22 cellular contexts compared by ENCODE assay signal in genomic region chr4:183321516-183321915, GRCh38. TPM values are rescaled to one million over a fixed set of nuclear protein-coding genes. Genes with fewer than 3 reads are reported as not detected.
DNase-seq lines count a peak whose midpoint lies in the region; ATAC-seq, FAIRE-seq and TF ChIP-seq lines count a peak whose summit lies in the region.
"Had no signal": no experiment of that assay in that cellular context is flagged by ENCODE, and none has a peak within 500 bp of the region (broad histone marks: within the 10 kb centered on the region; RNA-seq: fewer than 3 reads in every experiment).

No MANE protein-coding gene starts in this region.

- intact Hi-C loops in activated CD8-positive, alpha-beta T cell treated with anti-CD3 and anti-CD28 coated beads for 36 hours (cut with micrococcal nuclease), result no loop called here
- intact Hi-C loops in activated T-helper 1 cell treated with anti-CD3 and anti-CD28 coated beads, Interleukin-12 subunit alpha, Interleukin-12 subunit beta, Interleukin-2, Interleukin-4 antibody, amounts not matched to agents 30 ng/mL and 10 ng/mL and 1 ng/mL, durations not matched to agents 14 hours and 24 hours and 36 hours (cut with micrococcal nuclease), result no loop called here
- intact Hi-C loops in body of pancreas (cut with DNase I), result no loop called here

- peak; percentile 31 for FAIRE-seq in GM19239 (lab: Jason Lieb, UNC)
- FAIRE-seq: H54 had no signal

- no peaks in the 10 kb centered on the region for H3K36me3 ChIP-seq in body of pancreas (replicated peaks in 1 of 2; ENCODE audit: insufficient read depth in 1 of 2, low read depth in 2 of 2)

- TF ChIP-seq CTCF in activated CD8-positive, alpha-beta T cell treated with anti-CD3 and anti-CD28 coated beads for 36 hours (IDR thresholded peaks at IDR 0.05), result no peak
- no peak for TF ChIP-seq CTCF in neural crest cell (conservative IDR thresholded peaks at IDR 0.05)
- no peak for TF ChIP-seq CTCF in body of pancreas (IDR thresholded peaks at IDR 0.05)

- H3K27ac ChIP-seq in body of pancreas, result no peak overlapping the region

- CTCF ChIA-PET in activated CD8-positive, alpha-beta T cell treated with anti-CD3 and anti-CD28 coated beads, Interleukin-2, amount 10 ng/mL, durations not matched to agents 7 days and 5 days (lab: Charles Lee), result interaction anchor here (0.7 kb wide), 1 partner anchor 106 kb away, joined by 4 read pairs; no protein-coding TSS in a partner anchor
- CTCF ChIA-PET in activated CD8-positive, alpha-beta T cell treated with anti-CD3 and anti-CD28 coated beads for 36 hours (lab: Charles Lee), result no interaction called here

- H3K4me3 ChIP-seq in body of pancreas, result no peak overlapping the region

- TF ChIP-seq POLR2A in body of pancreas (IDR thresholded peaks at IDR 0.05), result no peak

- peaks cover 23% of the 10 kb centered on the region for H3K4me1 Mint-ChIP-seq in activated CD8-positive, alpha-beta T cell treated with anti-CD3 and anti-CD28 coated beads, Interleukin-2, amount 10 ng/mL, durations not matched to agents 7 days and 5 days (ENCODE audit: low read depth)
- H3K4me1 Mint-ChIP-seq in activated CD8-positive, alpha-beta T cell treated with anti-CD3 and anti-CD28 coated beads for 36 hours (ENCODE audit: low read depth), result peaks cover 9% of the 10 kb centered on the region
- H3K4me1 Mint-ChIP-seq in activated T-helper 1 cell treated with anti-CD3 and anti-CD28 coated beads, Interleukin-12 subunit alpha, Interleukin-12 subunit beta, Interleukin-2, Interleukin-4 antibody, amounts not matched to agents 30 ng/mL and 10 ng/mL and 1 ng/mL, durations not matched to agents 14 hours and 24 hours and 36 hours (ENCODE audit: low read depth), result peaks cover 13% of the 10 kb centered on the region
- peaks cover 30% of the 10 kb centered on the region for H3K4me1 Mint-ChIP-seq in neural crest cell

- peak; percentile 15 for ATAC-seq in activated CD8-positive, alpha-beta T cell treated with anti-CD3 and anti-CD28 coated beads, Interleukin-2, amount 10 ng/mL, durations not matched to agents 7 days and 5 days
- ATAC-seq in activated CD8-positive, alpha-beta T cell treated with anti-CD3 and anti-CD28 coated beads for 36 hours, result no peak
- ATAC-seq in body of pancreas, result no peak

- no peaks in the 10 kb centered on the region for H3K27me3 ChIP-seq in body of pancreas

- H3K27ac Mint-ChIP-seq in activated CD8-positive, alpha-beta T cell treated with anti-CD3 and anti-CD28 coated beads, Interleukin-2, amount 10 ng/mL, durations not matched to agents 7 days and 5 days, result peak overlapping the region; percentile 57
- no peak overlapping the region for H3K27ac Mint-ChIP-seq in activated CD8-positive, alpha-beta T cell treated with anti-CD3 and anti-CD28 coated beads for 36 hours
- peak overlapping the region; percentile 55 for H3K27ac Mint-ChIP-seq in activated T-helper 1 cell treated with anti-CD3 and anti-CD28 coated beads, Interleukin-12 subunit alpha, Interleukin-12 subunit beta, Interleukin-2, Interleukin-4 antibody, amounts not matched to agents 30 ng/mL and 10 ng/mL and 1 ng/mL, durations not matched to agents 14 hours and 24 hours and 36 hours
- peak overlapping the region; percentile 31 for H3K27ac Mint-ChIP-seq in neural crest cell (ENCODE audit: unreplicated experiment)
- H3K27ac Mint-ChIP-seq: HFFc6 had no signal

- no peaks in the 10 kb centered on the region for H3K9me3 ChIP-seq in body of pancreas

- no peak for DNase-seq in activated CD8-positive, alpha-beta T cell treated with anti-CD3 and anti-CD28 coated beads, Interleukin-2, amount 10 ng/mL, durations not matched to agents 7 days and 5 days
- DNase-seq in activated CD8-positive, alpha-beta T cell treated with anti-CD3 and anti-CD28 coated beads for 36 hours, result no peak
- no peak for DNase-seq in GM19239 (ENCODE audit: insufficient read length, low spot score)
- no peak for DNase-seq in activated T-helper 1 cell treated with anti-CD3 and anti-CD28 coated beads, Interleukin-12 subunit alpha, Interleukin-12 subunit beta, Interleukin-2, Interleukin-4 antibody, amounts not matched to agents 30 ng/mL and 10 ng/mL and 1 ng/mL, durations not matched to agents 14 hours and 24 hours and 36 hours (ENCODE audit: low spot score)
- DNase-seq in neural crest cell (ENCODE audit: low read depth, low spot score), result no peak
- DNase-seq in anterior cingulate cortex (lab: John Stamatoyannopoulos, UW), result no peak
- no peak for DNase-seq in RPMI8226
- no peak for DNase-seq in body of pancreas
- DNase-seq: C1 segment of cervical spinal cord, Caco-2, DMS153, EL, HFFc6, NCI-H1048, NCI-H146, NCI-H2081, NCI-H510A, NCI-H82, Right ventricle myocardium superior had no signal

- POLR2A ChIA-PET in activated CD8-positive, alpha-beta T cell treated with anti-CD3 and anti-CD28 coated beads, Interleukin-2, amount 10 ng/mL, durations not matched to agents 7 days and 5 days (lab: Charles Lee), result no interaction called here
- POLR2A ChIA-PET in activated CD8-positive, alpha-beta T cell treated with anti-CD3 and anti-CD28 coated beads for 36 hours (lab: Charles Lee), result no interaction called here

- H3K9me3 Mint-ChIP-seq in activated CD8-positive, alpha-beta T cell treated with anti-CD3 and anti-CD28 coated beads, Interleukin-2, amount 10 ng/mL, durations not matched to agents 7 days and 5 days (ENCODE audit: insufficient read depth), result no peaks in the 10 kb centered on the region
- no peaks in the 10 kb centered on the region for H3K9me3 Mint-ChIP-seq in activated CD8-positive, alpha-beta T cell treated with anti-CD3 and anti-CD28 coated beads for 36 hours
- H3K9me3 Mint-ChIP-seq in activated T-helper 1 cell treated with anti-CD3 and anti-CD28 coated beads, Interleukin-12 subunit alpha, Interleukin-12 subunit beta, Interleukin-2, Interleukin-4 antibody, amounts not matched to agents 30 ng/mL and 10 ng/mL and 1 ng/mL, durations not matched to agents 14 hours and 24 hours and 36 hours, result no peaks in the 10 kb centered on the region
- peaks cover 5% of the 10 kb centered on the region for H3K9me3 Mint-ChIP-seq in neural crest cell

- peaks cover 5% of the 10 kb centered on the region for H3K4me1 ChIP-seq in body of pancreas
- H3K4me1 ChIP-seq: Caco-2 had no signal

- peak overlapping the region; percentile 27 for H3K4me3 Mint-ChIP-seq in activated CD8-positive, alpha-beta T cell treated with anti-CD3 and anti-CD28 coated beads, Interleukin-2, amount 10 ng/mL, durations not matched to agents 7 days and 5 days
- H3K4me3 Mint-ChIP-seq in activated CD8-positive, alpha-beta T cell treated with anti-CD3 and anti-CD28 coated beads for 36 hours, result no peak overlapping the region
- H3K4me3 Mint-ChIP-seq in activated T-helper 1 cell treated with anti-CD3 and anti-CD28 coated beads, Interleukin-12 subunit alpha, Interleukin-12 subunit beta, Interleukin-2, Interleukin-4 antibody, amounts not matched to agents 30 ng/mL and 10 ng/mL and 1 ng/mL, durations not matched to agents 14 hours and 24 hours and 36 hours, result no peak overlapping the region
- no peak overlapping the region for H3K4me3 Mint-ChIP-seq in neural crest cell
- H3K4me3 Mint-ChIP-seq: HFFc6 had no signal

- 92 to 96% methylated on average over 3 to 5 of the region's 5 CpGs for WGBS in body of pancreas, 2 donors

- H3K27me3 Mint-ChIP-seq in activated CD8-positive, alpha-beta T cell treated with anti-CD3 and anti-CD28 coated beads, Interleukin-2, amount 10 ng/mL, durations not matched to agents 7 days and 5 days (ENCODE audit: low read depth), result peaks cover 15% of the 10 kb centered on the region
- no peaks in the 10 kb centered on the region for H3K27me3 Mint-ChIP-seq in activated CD8-positive, alpha-beta T cell treated with anti-CD3 and anti-CD28 coated beads for 36 hours
- no peaks in the 10 kb centered on the region for H3K27me3 Mint-ChIP-seq in activated T-helper 1 cell treated with anti-CD3 and anti-CD28 coated beads, Interleukin-12 subunit alpha, Interleukin-12 subunit beta, Interleukin-2, Interleukin-4 antibody, amounts not matched to agents 30 ng/mL and 10 ng/mL and 1 ng/mL, durations not matched to agents 14 hours and 24 hours and 36 hours (ENCODE audit: insufficient read depth)
- H3K27me3 Mint-ChIP-seq in neural crest cell (ENCODE audit: low read depth), result no peaks in the 10 kb centered on the region

- no peaks in the 10 kb centered on the region for H3K36me3 Mint-ChIP-seq in activated CD8-positive, alpha-beta T cell treated with anti-CD3 and anti-CD28 coated beads, Interleukin-2, amount 10 ng/mL, durations not matched to agents 7 days and 5 days (ENCODE audit: low read depth)
- no peaks in the 10 kb centered on the region for H3K36me3 Mint-ChIP-seq in activated CD8-positive, alpha-beta T cell treated with anti-CD3 and anti-CD28 coated beads for 36 hours (ENCODE audit: low read depth)
- no peaks in the 10 kb centered on the region for H3K36me3 Mint-ChIP-seq in activated T-helper 1 cell treated with anti-CD3 and anti-CD28 coated beads, Interleukin-12 subunit alpha, Interleukin-12 subunit beta, Interleukin-2, Interleukin-4 antibody, amounts not matched to agents 30 ng/mL and 10 ng/mL and 1 ng/mL, durations not matched to agents 14 hours and 24 hours and 36 hours (ENCODE audit: low read depth)
- peaks cover 8% of the 10 kb centered on the region for H3K36me3 Mint-ChIP-seq in neural crest cell (ENCODE audit: low read depth)

RNA-seq across cellular contexts. Expression of gene CLDN24, which starts 0.7 kb away (rescaled TPM):
- not detected for total RNA-seq in activated CD8-positive, alpha-beta T cell treated with anti-CD3 and anti-CD28 coated beads, Interleukin-2, amount 10 ng/mL, durations not matched to agents 7 days and 5 days
- total RNA-seq in activated CD8-positive, alpha-beta T cell treated with anti-CD3 and anti-CD28 coated beads for 36 hours, result not detected
- total RNA-seq in activated T-helper 1 cell treated with anti-CD3 and anti-CD28 coated beads, Interleukin-12 subunit alpha, Interleukin-12 subunit beta, Interleukin-2, Interleukin-4 antibody, amounts not matched to agents 30 ng/mL and 10 ng/mL and 1 ng/mL, durations not matched to agents 14 hours and 24 hours and 36 hours, result not detected in 2 replicates
- not detected in 2 replicates for total RNA-seq in neural crest cell
- total RNA-seq in body of pancreas, result not detected
- total RNA-seq: A172, Caco-2, HFFc6, MCF 10A, Right ventricle myocardium superior had no signal

RNA-seq across cellular contexts. Expression of gene CLDN22, which starts 1.4 kb away (rescaled TPM):
- total RNA-seq in activated CD8-positive, alpha-beta T cell treated with anti-CD3 and anti-CD28 coated beads, Interleukin-2, amount 10 ng/mL, durations not matched to agents 7 days and 5 days, result not detected
- total RNA-seq in activated CD8-positive, alpha-beta T cell treated with anti-CD3 and anti-CD28 coated beads for 36 hours, result not detected
- not detected in 2 replicates for total RNA-seq in activated T-helper 1 cell treated with anti-CD3 and anti-CD28 coated beads, Interleukin-12 subunit alpha, Interleukin-12 subunit beta, Interleukin-2, Interleukin-4 antibody, amounts not matched to agents 30 ng/mL and 10 ng/mL and 1 ng/mL, durations not matched to agents 14 hours and 24 hours and 36 hours
- total RNA-seq in neural crest cell (not detected in 2 replicates), body of pancreas (not detected)
- total RNA-seq: A172, Caco-2, HFFc6, MCF 10A, Right ventricle myocardium superior had no signal
